ENCODE assay signal across 13 cellular contexts in the genomic region with DNA sequence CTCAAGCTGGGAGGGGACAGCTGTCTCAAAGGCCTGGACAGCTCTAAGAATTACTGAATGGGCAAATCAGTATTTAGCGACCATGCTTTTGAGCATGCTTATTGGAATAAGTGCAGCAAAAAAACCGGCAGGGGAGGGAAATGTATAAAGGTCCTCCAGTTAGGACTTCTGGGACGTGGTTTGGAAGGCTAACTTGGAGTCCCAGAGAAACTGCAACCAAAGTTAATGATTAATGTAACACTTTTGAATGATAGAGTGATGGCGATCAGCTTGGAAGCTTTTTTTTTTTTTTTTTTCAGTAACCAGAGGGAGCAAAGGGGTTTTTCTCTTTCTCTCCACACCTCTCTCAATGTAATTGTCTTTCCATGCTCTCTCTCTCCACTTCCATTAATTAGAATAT.
A peak's percentile ranks its signal among the peaks of the same experiment; 100 is the strongest.
DNase-seq lines count a peak whose midpoint lies in the region; ATAC-seq and TF ChIP-seq lines count a peak whose summit lies in the region.
"Had no signal": no experiment of that assay in that cellular context is flagged by ENCODE, and none has a peak within 500 bp of the region (broad histone marks: within the 10 kb centered on the region; RNA-seq: fewer than 3 reads in every experiment).

No MANE protein-coding gene starts in this region.

- H3K27ac Mint-ChIP-seq in neural progenitor cell: peak overlapping the region; percentile 89
- no peak overlapping the region for H3K27ac Mint-ChIP-seq in activated T-helper 2 cell treated with anti-CD3 and anti-CD28 coated beads, Interferon-gamma antibody, Interleukin-2, Interleukin-4, amounts not matched to agents 10 μg/mL and 5 μg/mL and 100 μg/mL, durations not matched to agents 14 hours and 24 hours and 36 hours
- H3K27ac Mint-ChIP-seq in activated naive CD4-positive, alpha-beta T cell treated with anti-CD3 and anti-CD28 coated beads, Interleukin-2, amount 50 U/mL, for 72 hours: peak overlapping the region in 1 of 2 donors; percentile 83
- H3K27ac Mint-ChIP-seq: CD4-positive, alpha-beta memory T cell had no signal

- H3K9ac ChIP-seq in neural progenitor cell (no peak overlapping the region), PC-3 (ENCODE audit: low read length) (no peak overlapping the region)

- no peaks in the 10 kb centered on the region for H3K27me3 Mint-ChIP-seq in neural progenitor cell (ENCODE audit: insufficient read depth, low read depth)
- no peaks in the 10 kb centered on the region for H3K27me3 Mint-ChIP-seq in activated T-helper 2 cell treated with anti-CD3 and anti-CD28 coated beads, Interferon-gamma antibody, Interleukin-2, Interleukin-4, amounts not matched to agents 10 μg/mL and 5 μg/mL and 100 μg/mL, durations not matched to agents 14 hours and 24 hours and 36 hours (ENCODE audit: low read depth)
- H3K27me3 Mint-ChIP-seq: CD4-positive, alpha-beta memory T cell had no signal

- BruUV-seq in PC-3 (replicated peaks; lab: Mats Ljungman, UMichigan): no TSS peak

- H3K4me2 ChIP-seq in neural progenitor cell (no peak overlapping the region), PC-3 (ENCODE audit: low read length) (no peak overlapping the region)

- no peaks in the 10 kb centered on the region for H3K9me2 ChIP-seq in PC-3 (replicated peaks; ENCODE audit: low read length)

- H3K36me3 ChIP-seq in neural progenitor cell: no peaks in the 10 kb centered on the region
- H3K36me3 ChIP-seq in PC-3 (ENCODE audit: low read depth, low read length): no peaks in the 10 kb centered on the region
- H3K36me3 ChIP-seq: BE2C, HAP-1 had no signal

- TF ChIP-seq CTCF in AG04450 (IDR thresholded peaks at IDR 0.05; ENCODE audit: low read depth, low read length) (no peak), neural progenitor cell (IDR thresholded peaks at IDR 0.05) (no peak), PC-3 (conservative IDR thresholded peaks at IDR 0.05; ENCODE audit: low read depth, low read length) (no peak)

- peaks cover 6% of the 10 kb centered on the region for H3K36me3 Mint-ChIP-seq in neural progenitor cell
- H3K36me3 Mint-ChIP-seq in activated T-helper 2 cell treated with anti-CD3 and anti-CD28 coated beads, Interferon-gamma antibody, Interleukin-2, Interleukin-4, amounts not matched to agents 10 μg/mL and 5 μg/mL and 100 μg/mL, durations not matched to agents 14 hours and 24 hours and 36 hours (ENCODE audit: low read depth): no peaks in the 10 kb centered on the region
- H3K36me3 Mint-ChIP-seq in activated naive CD4-positive, alpha-beta T cell treated with anti-CD3 and anti-CD28 coated beads, Interleukin-2, amount 50 U/mL, for 72 hours: no peaks in the 10 kb centered on the region
- H3K36me3 Mint-ChIP-seq: CD4-positive, alpha-beta memory T cell had no signal

- H3K27ac ChIP-seq in AG04450 (ENCODE audit: low read depth, low read length): peak overlapping the region; percentile 11
- no peak overlapping the region for H3K27ac ChIP-seq in neural progenitor cell
- H3K27ac ChIP-seq in PC-3 (ENCODE audit: low read length): no peak overlapping the region
- H3K27ac ChIP-seq: C4-2B had no signal

- intact Hi-C loops in PC-3 (cut with micrococcal nuclease): no loop called here
- intact Hi-C loops in activated T-helper 2 cell treated with anti-CD3 and anti-CD28 coated beads, Interferon-gamma antibody, Interleukin-2, Interleukin-4, amounts not matched to agents 10 μg/mL and 5 μg/mL and 100 μg/mL, durations not matched to agents 14 hours and 24 hours and 36 hours (cut with micrococcal nuclease): no loop called here

- DNase-seq in AG04450 (ENCODE audit: low read depth, low spot score): no peak
- DNase-seq in astrocyte of the hippocampus (ENCODE audit: low read depth, low spot score): peak; percentile 32
- DNase-seq in left lobe of liver (ENCODE audit: low spot score): no peak
- no peak for DNase-seq in neural progenitor cell (ENCODE audit: low spot score)
- DNase-seq in OCI-M2 (lab: John Stamatoyannopoulos, UW; ENCODE audit: unreplicated experiment): no peak
- no peak for DNase-seq in PC-3
- DNase-seq in activated T-helper 2 cell treated with anti-CD3 and anti-CD28 coated beads, Interferon-gamma antibody, Interleukin-2, Interleukin-4, amounts not matched to agents 10 μg/mL and 5 μg/mL and 100 μg/mL, durations not matched to agents 14 hours and 24 hours and 36 hours (ENCODE audit: low spot score): no peak
- no peak for DNase-seq in activated naive CD4-positive, alpha-beta T cell treated with anti-CD3 and anti-CD28 coated beads, Interleukin-2, amount 50 U/mL, for 72 hours (ENCODE audit: low spot score in 2 of 2)
- DNase-seq: 8988T; BE2C; CD4-positive, alpha-beta memory T cell had no signal

- H3F3A ChIP-seq in neural progenitor cell (ENCODE audit: low read depth) (no peaks in the 10 kb centered on the region), PC-3 (ENCODE audit: low read length, unreplicated experiment) (no peaks in the 10 kb centered on the region)

- H3K4me1 Mint-ChIP-seq in neural progenitor cell: peaks cover 32% of the 10 kb centered on the region
- H3K4me1 Mint-ChIP-seq in activated T-helper 2 cell treated with anti-CD3 and anti-CD28 coated beads, Interferon-gamma antibody, Interleukin-2, Interleukin-4, amounts not matched to agents 10 μg/mL and 5 μg/mL and 100 μg/mL, durations not matched to agents 14 hours and 24 hours and 36 hours (ENCODE audit: low read depth): no peaks in the 10 kb centered on the region
- H3K4me1 Mint-ChIP-seq: CD4-positive, alpha-beta memory T cell had no signal

- H3K27me3 ChIP-seq in AG04450 (ENCODE audit: control insufficient read depth, insufficient read depth, low read length): no peaks in the 10 kb centered on the region
- no peaks in the 10 kb centered on the region for H3K27me3 ChIP-seq in neural progenitor cell
- peaks cover 16% of the 10 kb centered on the region; the same call in 1 of the 2 replicates for H3K27me3 ChIP-seq in PC-3 (ENCODE audit: low read length)
- H3K27me3 ChIP-seq: BE2C had no signal

- peaks cover 8% of the 10 kb centered on the region for H3K9me3 Mint-ChIP-seq in neural progenitor cell
- peaks cover 10% of the 10 kb centered on the region for H3K9me3 Mint-ChIP-seq in activated T-helper 2 cell treated with anti-CD3 and anti-CD28 coated beads, Interferon-gamma antibody, Interleukin-2, Interleukin-4, amounts not matched to agents 10 μg/mL and 5 μg/mL and 100 μg/mL, durations not matched to agents 14 hours and 24 hours and 36 hours
- H3K9me3 Mint-ChIP-seq in activated naive CD4-positive, alpha-beta T cell treated with anti-CD3 and anti-CD28 coated beads, Interleukin-2, amount 50 U/mL, for 72 hours: peaks cover 3 to 6% of the 10 kb centered on the region in 2 donors

- H4K20me1 ChIP-seq in neural progenitor cell (ENCODE audit: low read depth) (no peaks in the 10 kb centered on the region), PC-3 (ENCODE audit: low read length) (no peaks in the 10 kb centered on the region)

- H2AFZ ChIP-seq in neural progenitor cell (replicated peaks) (no peak overlapping the region), PC-3 (ENCODE audit: low read length) (no peak overlapping the region)

- peak; percentile 88 for ATAC-seq in left lobe of liver
- no peak for ATAC-seq in PC-3
- ATAC-seq in activated naive CD4-positive, alpha-beta T cell treated with anti-CD3 and anti-CD28 coated beads, Interleukin-2, amount 50 U/mL, for 72 hours: no peak

- no peak overlapping the region for H3K4me3 ChIP-seq in AG04450 (ENCODE audit: low read depth, low read length)
- H3K4me3 ChIP-seq in neural progenitor cell: no peak overlapping the region
- no peak overlapping the region for H3K4me3 ChIP-seq in PC-3 (ENCODE audit: low read length)
- H3K4me3 ChIP-seq: HAP-1 had no signal

- POLR2A ChIA-PET in AG04450 (lab: Yijun Ruan, JAX): no interaction called here
- POLR2A ChIA-PET in PC-3 (lab: Charles Lee; ENCODE audit: unreplicated experiment): no interaction called here

- no peak overlapping the region for H3K4me3 Mint-ChIP-seq in neural progenitor cell
- H3K4me3 Mint-ChIP-seq in activated T-helper 2 cell treated with anti-CD3 and anti-CD28 coated beads, Interferon-gamma antibody, Interleukin-2, Interleukin-4, amounts not matched to agents 10 μg/mL and 5 μg/mL and 100 μg/mL, durations not matched to agents 14 hours and 24 hours and 36 hours (ENCODE audit: low read depth): no peak overlapping the region
- H3K4me3 Mint-ChIP-seq: CD4-positive, alpha-beta memory T cell had no signal

- H3K79me2 ChIP-seq in neural progenitor cell (ENCODE audit: low read depth): no peaks in the 10 kb centered on the region
- H3K79me2 ChIP-seq in PC-3 (ENCODE audit: low read length): no peaks in the 10 kb centered on the region

- H3K4me1 ChIP-seq in neural progenitor cell: no peaks in the 10 kb centered on the region
- no peaks in the 10 kb centered on the region for H3K4me1 ChIP-seq in PC-3 (ENCODE audit: insufficient read depth, low read length)
- H3K4me1 ChIP-seq: BE2C, HAP-1 had no signal

- CTCF ChIA-PET in AG04450 (lab: Charles Lee): interaction anchor here (0.6 kb wide), 1 partner anchor 36 kb away, joined by 5 read pairs; no protein-coding TSS in a partner anchor
- CTCF ChIA-PET in PC-3 (lab: Charles Lee): no interaction called here

- H3K9me3 ChIP-seq in AG04450 (ENCODE audit: control insufficient read depth, insufficient read depth, low read length) (peaks cover 12% of the 10 kb centered on the region; the same call in 1 of the 2 replicates), neural progenitor cell (ENCODE audit: low read depth) (no peaks in the 10 kb centered on the region), PC-3 (ENCODE audit: low read length) (no peaks in the 10 kb centered on the region)
- H3K9me3 ChIP-seq: BE2C, HAP-1 had no signal
